In genomic region chr16:89453662-89454321, GRCh38 we compare ENCODE assay signal across 8 cellular contexts. TPM values are rescaled to one million over a fixed set of nuclear protein-coding genes. Genes with fewer than 3 reads are reported as not detected.
DNase-seq lines count a peak whose midpoint lies in the region; ATAC-seq and TF ChIP-seq lines count a peak whose summit lies in the region.

No MANE protein-coding gene starts in this region.

- intact Hi-C loops in ascending aorta (cut with DNase I) (no loop called here), left lung (cut with DNase I) (no loop called here)

- ATAC-seq in left lung, result peak; percentile 71

- POLR2A ChIA-PET in HEK293T (lab: Yijun Ruan, JAX), result no interaction called here

- H3K4me1 ChIP-seq in ACC112 (ENCODE audit: control insufficient read depth, insufficient read depth, low read length, unreplicated experiment) (peaks cover 38% of the 10 kb centered on the region), ascending aorta (peaks cover 3 to 20% of the 10 kb centered on the region in 2 donors), left lung (peaks cover 7 to 75% of the 10 kb centered on the region in 2 donors)

- DNase-seq in HEK293T (ENCODE audit: extremely low spot score), result peak; percentile 41
- no peak for DNase-seq in ascending aorta (ENCODE audit: low spot score in 2 of 2)
- DNase-seq in left lung, result no peak
- DNase-seq in stimulated activated CD4-positive, alpha-beta T cell treated with anti-CD3 and anti-CD28 coated beads, Interleukin-1b, Interleukin-23, amount 100 ng/mL, for 48 hours, result no peak
- no peak for DNase-seq in stimulated activated CD4-positive, alpha-beta T cell treated with anti-CD3 and anti-CD28 coated beads, Interleukin-4, amount 100 ng/mL, for 4 hours
- no peak for DNase-seq in activated CD4-positive, alpha-beta T cell treated with anti-CD3 and anti-CD28 coated beads, Interleukin-2, amount 50 U/mL, for 1 hour
- DNase-seq in dedifferentiated amniotic fluid mesenchymal stem cell (ENCODE audit: extremely low spot score), result no peak

- TF ChIP-seq CTCF in ascending aorta (IDR thresholded peaks at IDR 0.05) (peak in 2 of 3 experiments; percentile 10 to 16), left lung (IDR thresholded peaks at IDR 0.05) (peak in 1 of 2 donors; percentile 47)

- H3K9me3 ChIP-seq in ascending aorta (no peaks in the 10 kb centered on the region), left lung (no peaks in the 10 kb centered on the region)

- no peak overlapping the region for H2AFZ ChIP-seq in ACC112 (ENCODE audit: low read length, unreplicated experiment)

- H3K27me3 ChIP-seq in ACC112 (ENCODE audit: insufficient read depth, low read length) (no peaks in the 10 kb centered on the region), ascending aorta (no peaks in the 10 kb centered on the region), left lung (no peaks in the 10 kb centered on the region)

- CTCF ChIA-PET in HEK293T (lab: Yijun Ruan, JAX), result interaction anchor here (0.6 kb wide), 1 partner anchor 12 kb away, joined by 3 read pairs; no protein-coding TSS in a partner anchor

- H3K4me3 ChIP-seq in ACC112 (ENCODE audit: low read depth, low read length) (0 out of 2 replicates have a peak overlapping the region, but pooled peaks have one; percentile 1), ascending aorta (no peak overlapping the region), left lung (no peak overlapping the region)

- H3K27ac ChIP-seq in ACC112 (ENCODE audit: low read depth, low read length), result peak overlapping the region; percentile 43; the same call in 1 of the 2 replicates
- H3K27ac ChIP-seq in ascending aorta, result peak overlapping the region in 1 of 2 donors; percentile 12
- peak overlapping the region in 1 of 2 donors; percentile 87 for H3K27ac ChIP-seq in left lung

- peaks cover 95% of the 10 kb centered on the region for H3K79me2 ChIP-seq in ACC112 (ENCODE audit: control insufficient read depth, insufficient read depth, low read length, unreplicated experiment)

- H3K36me3 ChIP-seq in ACC112 (ENCODE audit: insufficient read depth, low read length), result peaks cover 6% of the 10 kb centered on the region; the same call in 1 of the 2 replicates
- H3K36me3 ChIP-seq in ascending aorta, result no peaks in the 10 kb centered on the region
- no peaks in the 10 kb centered on the region for H3K36me3 ChIP-seq in left lung

TF ChIP-seq in HEK293T, 16 proteins besides CTCF, POLR2A, EP300 and RAD21:
- TF ChIP-seq SUZ12 (IDR thresholded peaks at IDR 0.05) (no peak), ELF4 (IDR thresholded peaks at IDR 0.05) (no peak), PKNOX1 (IDR thresholded peaks at IDR 0.05) (no peak), FOXK2 (IDR thresholded peaks at IDR 0.05) (no peak), CTBP1 (IDR thresholded peaks at IDR 0.05; ENCODE audit: borderline replicate concordance) (no peak), FOXM1 (IDR thresholded peaks at IDR 0.05; ENCODE audit: borderline replicate concordance) (no peak), ARNT (IDR thresholded peaks at IDR 0.05) (no peak), HDGF (IDR thresholded peaks at IDR 0.05; ENCODE audit: borderline replicate concordance) (no peak), TARDBP (IDR thresholded peaks at IDR 0.05) (no peak), FOXA1 (IDR thresholded peaks at IDR 0.05) (no peak), SP1 (IDR thresholded peaks at IDR 0.05) (no peak), NFRKB (IDR thresholded peaks at IDR 0.05) (no peak), BHLHE40 (IDR thresholded peaks at IDR 0.05; ENCODE audit: borderline replicate concordance) (no peak), ZNF384 (IDR thresholded peaks at IDR 0.05) (no peak)

RNA-seq across cellular contexts. Expression of gene ANKRD11, which starts 36.6 kb away (rescaled TPM):
- total RNA-seq in ascending aorta (124 TPM), left lung (100 to 1,000 TPM in 1 of 2 donors, 10 to 100 TPM in 1; 98.2 to 123 TPM)

RNA-seq across cellular contexts. Expression of gene SPG7, which starts 54.4 kb away (rescaled TPM):
- total RNA-seq in ascending aorta (108 TPM), left lung (10 to 100 TPM; 79.3 to 79.5 TPM)
